ENCODE assay signal across 9 cellular contexts in genomic region chr6:41427642-41428401, GRCh38.
DNase-seq lines count a peak whose midpoint lies in the region; ATAC-seq and TF ChIP-seq lines count a peak whose summit lies in the region.
"Had no signal": no experiment of that assay in that cellular context is flagged by ENCODE, and none has a peak within 500 bp of the region (broad histone marks: within the 10 kb centered on the region; RNA-seq: fewer than 3 reads in every experiment).

No MANE protein-coding gene starts in this region.

- DNase-seq in NCI-H2081 (lab: John Stamatoyannopoulos, UW) (peak; percentile 52 to 56), NCI-H2081 treated with DMSO at 0.1 percent for 48 hours (lab: John Stamatoyannopoulos, UW) (no peak), NCI-H460 (ENCODE audit: extremely low read depth, low read depth) (peak; percentile 26), MCF 10A (ENCODE audit: unreplicated experiment) (peak; percentile 53), kidney tubule cell (ENCODE audit: low spot score) (peak; percentile 53), AML-193 (lab: John Stamatoyannopoulos, UW) (no peak)
- peak; percentile 13 to 15 for DNase-seq in stimulated activated CD4-positive, alpha-beta T cell treated with anti-CD3 and anti-CD28 coated beads, Interleukin-2, amount 100 ng/mL, for 48 hours
- DNase-seq: CD4-positive, CD25-positive, alpha-beta regulatory T cell had no signal

- H3K4me1 Mint-ChIP-seq in MCF 10A (ENCODE audit: insufficient read depth, unreplicated experiment) = peaks cover 6% of the 10 kb centered on the region

- no peaks in the 10 kb centered on the region for H3K9me3 Mint-ChIP-seq in MCF 10A (ENCODE audit: unreplicated experiment)

- peaks cover 3% of the 10 kb centered on the region for H3K27me3 Mint-ChIP-seq in MCF 10A (ENCODE audit: insufficient read depth, unreplicated experiment)

- no TSS peak for BruUV-seq in MCF 10A (replicated peaks; lab: Mats Ljungman, UMichigan)

- H3K36me3 Mint-ChIP-seq in MCF 10A (ENCODE audit: insufficient read depth, unreplicated experiment) = no peaks in the 10 kb centered on the region
- H3K36me3 Mint-ChIP-seq: CD4-positive, CD25-positive, alpha-beta regulatory T cell had no signal

- intact Hi-C loops in MCF 10A (cut with micrococcal nuclease) = no loop called here

- no peak for ATAC-seq in GM19397 (IDR thresholded peaks at IDR 0.05; ENCODE audit: unreplicated experiment)

- POLR2A ChIA-PET in MCF 10A (lab: Yijun Ruan, JAX) = interaction anchor here (1.2 kb wide), 1 partner anchor 34 kb away, joined by 3 read pairs; no protein-coding TSS in a partner anchor

- H3K4me3 Mint-ChIP-seq in MCF 10A (ENCODE audit: unreplicated experiment) = peak overlapping the region; percentile 47

- TF ChIP-seq CTCF in MCF 10A (IDR thresholded peaks at IDR 0.05; ENCODE audit: unreplicated experiment) = no peak

- no peak overlapping the region for H3K27ac Mint-ChIP-seq in MCF 10A (ENCODE audit: low read depth, unreplicated experiment)
- H3K27ac Mint-ChIP-seq: CD4-positive, CD25-positive, alpha-beta regulatory T cell had no signal

- CTCF ChIA-PET in MCF 10A (lab: Yijun Ruan, JAX) = interaction anchor here (0.6 to 0.7 kb wide), 2 partner anchors 17 to 60 kb away, joined by 3 read pairs; no protein-coding TSS in a partner anchor

Comparison
In these comparisons a context has a peak if more than half of its experiments do, and no peak if none do; other contexts are left out.
1. DNase-seq: peak in NCI-H2081 (2 of 2), NCI-H460 (single experiment), MCF 10A (single experiment), kidney tubule cell (single experiment) and stimulated activated CD4-positive, alpha-beta T cell treated with anti-CD3 and anti-CD28 coated beads, Interleukin-2, amount 100 ng/mL, for 48 hours (2 of 2); none in NCI-H2081 treated with DMSO at 0.1 percent for 48 hours (single experiment) and AML-193 (0 of 2).